In the genomic region with DNA sequence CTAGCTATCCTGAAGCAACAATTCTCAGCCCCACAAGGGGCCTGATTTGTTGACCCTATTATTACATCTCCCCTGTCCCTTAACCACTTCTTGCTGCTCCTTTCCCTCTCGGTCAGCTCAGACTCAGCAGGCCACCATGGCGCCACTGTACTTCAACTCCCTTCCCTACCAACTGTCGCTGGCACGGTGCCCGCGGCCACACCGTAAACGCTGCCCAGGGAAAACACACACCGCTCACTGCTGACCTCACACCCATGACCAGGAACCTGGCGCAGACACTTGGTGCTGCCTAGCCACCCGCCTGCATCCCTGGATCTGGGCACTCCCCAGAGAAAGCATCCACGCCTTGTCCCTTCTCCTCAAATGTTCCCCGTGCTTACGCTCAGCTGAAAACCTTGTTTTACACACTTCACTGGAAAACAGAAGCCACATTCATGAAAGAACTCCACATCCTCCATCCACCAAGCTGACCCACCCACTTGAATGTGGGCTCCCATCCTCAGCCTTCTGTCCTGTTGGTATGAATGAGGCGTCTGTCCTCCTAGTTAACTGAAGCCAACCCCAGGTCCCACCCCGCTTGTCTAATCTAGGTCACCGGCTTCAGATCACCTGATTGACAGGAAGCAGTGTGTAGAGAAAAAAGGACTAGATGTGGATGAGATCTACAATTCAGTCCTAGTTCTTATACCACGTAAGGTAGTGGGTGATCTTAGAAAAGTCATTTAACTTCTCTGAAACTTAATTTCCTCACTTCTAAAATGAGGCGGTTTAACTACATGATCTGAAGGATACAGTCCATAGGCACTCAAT, we compare ENCODE assay signal across 15 cellular contexts. TPM values are rescaled to one million over a fixed set of nuclear protein-coding genes. Genes with fewer than 3 reads are reported as not detected.
DNase-seq lines count a peak whose midpoint lies in the region; ATAC-seq and TF ChIP-seq lines count a peak whose summit lies in the region.
"Had no signal": no experiment of that assay in that cellular context is flagged by ENCODE, and none has a peak within 500 bp of the region (broad histone marks: within the 10 kb centered on the region; RNA-seq: fewer than 3 reads in every experiment).

No MANE protein-coding gene starts in this region.

- H3K4ac ChIP-seq in neuronal stem cell (ENCODE audit: low read length) = peak overlapping the region; percentile 15

- no peak overlapping the region for H4K91ac ChIP-seq in neuronal stem cell (ENCODE audit: low read depth, low read length, poor library complexity)

- intact Hi-C loops in activated CD4-positive, alpha-beta T cell treated with anti-CD3 and anti-CD28 coated beads, Interleukin-2, amount 10 ng/mL, durations not matched to agents 24 days and 14 days (cut with micrococcal nuclease) = no loop called here

- no peak overlapping the region for H3K4me3 Mint-ChIP-seq in activated CD4-positive, alpha-beta T cell treated with anti-CD3 and anti-CD28 coated beads, Interleukin-2, amount 10 ng/mL, durations not matched to agents 24 days and 14 days
- no peak overlapping the region for H3K4me3 Mint-ChIP-seq in GM23338
- H3K4me3 Mint-ChIP-seq: memory B cell had no signal

- H3K27ac Mint-ChIP-seq in activated CD4-positive, alpha-beta T cell treated with anti-CD3 and anti-CD28 coated beads, Interleukin-2, amount 10 ng/mL, durations not matched to agents 24 days and 14 days = peak overlapping the region; percentile 18
- H3K27ac Mint-ChIP-seq in GM23338 = peak overlapping the region; percentile 47
- H3K27ac Mint-ChIP-seq: memory B cell had no signal

- H3K79me2 ChIP-seq in GM23338 (replicated peaks; ENCODE audit: insufficient read depth) = peaks cover 17% of the 10 kb centered on the region

- H3K36me3 Mint-ChIP-seq in activated CD4-positive, alpha-beta T cell treated with anti-CD3 and anti-CD28 coated beads, Interleukin-2, amount 10 ng/mL, durations not matched to agents 24 days and 14 days (ENCODE audit: low read depth) = peaks cover 79% of the 10 kb centered on the region
- H3K36me3 Mint-ChIP-seq in GM23338 (ENCODE audit: low read depth) = peaks cover 89% of the 10 kb centered on the region

- peaks cover 8% of the 10 kb centered on the region for H3K79me1 ChIP-seq in neuronal stem cell (ENCODE audit: low read depth, low read length)

- WGBS in neuronal stem cell (ENCODE audit: extremely low coverage in 2 of 2, insufficient read length in 2 of 2, insufficient replicate concordance in 1 of 2), 2 donors = no CpG with 5 or more reads among the region's 19 CpGs

- H3K4me2 ChIP-seq in GM23338 = no peak overlapping the region
- no peak overlapping the region for H3K4me2 ChIP-seq in neuronal stem cell (ENCODE audit: insufficient read depth, low read length, poor library complexity, severe bottlenecking)

- H3F3A ChIP-seq in GM23338 (replicated peaks; ENCODE audit: low read depth) = peaks cover 7% of the 10 kb centered on the region

- H2BK12ac ChIP-seq in neuronal stem cell (ENCODE audit: low read length) = no peak overlapping the region

- peaks cover 32% of the 10 kb centered on the region for H3K4me1 Mint-ChIP-seq in activated CD4-positive, alpha-beta T cell treated with anti-CD3 and anti-CD28 coated beads, Interleukin-2, amount 10 ng/mL, durations not matched to agents 24 days and 14 days
- peaks cover 63% of the 10 kb centered on the region for H3K4me1 Mint-ChIP-seq in GM23338

- H3K36me3 ChIP-seq in GM23338 (ENCODE audit: insufficient read depth) (peaks cover 40% of the 10 kb centered on the region), neuronal stem cell (replicated peaks in 1 of 2; ENCODE audit: control insufficient read depth in 2 of 2, insufficient read depth in 2 of 2, low read length in 2 of 2) (peaks cover 40 to 93% of the 10 kb centered on the region in 2 donors)

- no peaks in the 10 kb centered on the region for H3K9me2 ChIP-seq in GM23338 (ENCODE audit: insufficient read depth)

- H3K27me3 Mint-ChIP-seq in activated CD4-positive, alpha-beta T cell treated with anti-CD3 and anti-CD28 coated beads, Interleukin-2, amount 10 ng/mL, durations not matched to agents 24 days and 14 days = no peaks in the 10 kb centered on the region
- peaks cover 9% of the 10 kb centered on the region for H3K27me3 Mint-ChIP-seq in GM23338 (ENCODE audit: insufficient read depth, low read depth, poor library complexity)
- H3K27me3 Mint-ChIP-seq: memory B cell had no signal

- no peaks in the 10 kb centered on the region for H4K20me1 ChIP-seq in GM23338 (replicated peaks; ENCODE audit: insufficient read depth)

- H3K27me3 ChIP-seq in GM23338 (ENCODE audit: insufficient read depth) (no peaks in the 10 kb centered on the region), neuronal stem cell (ENCODE audit: control insufficient read depth in 3 of 3, insufficient read depth in 3 of 3, low read depth in 1 of 3, low read length in 3 of 3) (no peaks in the 10 kb centered on the region)
- H3K27me3 ChIP-seq: pancreas, testis had no signal

- no peak overlapping the region for H3K18ac ChIP-seq in neuronal stem cell (ENCODE audit: low read length)

- peaks cover 6% of the 10 kb centered on the region for H3K9me3 Mint-ChIP-seq in activated CD4-positive, alpha-beta T cell treated with anti-CD3 and anti-CD28 coated beads, Interleukin-2, amount 10 ng/mL, durations not matched to agents 24 days and 14 days
- H3K9me3 Mint-ChIP-seq in GM23338 = peaks cover 18% of the 10 kb centered on the region

- H2AFZ ChIP-seq in GM23338 (no peak overlapping the region), neuronal stem cell (ENCODE audit: low read length) (no peak overlapping the region)

- H2BK120ac ChIP-seq in neuronal stem cell (ENCODE audit: low read depth, low read length) = no peak overlapping the region

- DNase-seq in activated CD4-positive, alpha-beta T cell treated with anti-CD3 and anti-CD28 coated beads, Interleukin-2, amount 10 ng/mL, durations not matched to agents 24 days and 14 days = no peak
- DNase-seq in activated CD4-positive, alpha-beta T cell treated with anti-CD3 and anti-CD28 coated beads for 4 hours = no peak
- DNase-seq in GM23338 (ENCODE audit: low spot score) = no peak
- DNase-seq in central memory CD4-positive, alpha-beta T cell = peak; percentile 12
- no peak for DNase-seq in neuronal stem cell (ENCODE audit: low spot score)
- no peak for DNase-seq in middle frontal gyrus (ENCODE audit: extremely low spot score, low spot score)
- DNase-seq: NCI-H1105 treated with DMSO at 0.1 percent for 48 hours, NCI-H524 treated with DMSO at 0.1 percent for 48 hours, pancreas, RPMI8226, testis had no signal

- H2AK5ac ChIP-seq in neuronal stem cell (ENCODE audit: low read depth, low read length) = no peak overlapping the region

- no peak overlapping the region for H3K27ac ChIP-seq in GM23338 (ENCODE audit: low read depth)
- no peak overlapping the region for H3K27ac ChIP-seq in neuronal stem cell (replicated peaks; ENCODE audit: low read length)
- H3K27ac ChIP-seq: pancreas, testis had no signal

- ATAC-seq in GM23338 (no peak), GM21381 (IDR thresholded peaks at IDR 0.05; ENCODE audit: unreplicated experiment) (no peak), HG03442 (IDR thresholded peaks at IDR 0.05; ENCODE audit: unreplicated experiment) (no peak)
- ATAC-seq: pancreas had no signal

- H3K4me1 ChIP-seq in GM23338 (ENCODE audit: insufficient read depth) (peaks cover 38% of the 10 kb centered on the region), neuronal stem cell (ENCODE audit: control insufficient read depth in 2 of 2, insufficient read depth in 1 of 2, low read depth in 1 of 2, low read length in 2 of 2) (peaks cover 0 to 14% of the 10 kb centered on the region in 2 donors)
- H3K4me1 ChIP-seq: pancreas, testis had no signal

- no peak overlapping the region for H3K4me3 ChIP-seq in GM23338
- H3K4me3 ChIP-seq in neuronal stem cell (ENCODE audit: low read length in 2 of 2) = no peak overlapping the region
- H3K4me3 ChIP-seq: HAP-1, pancreas, testis had no signal

- peak overlapping the region; percentile 40 for H3K23ac ChIP-seq in neuronal stem cell (ENCODE audit: low read depth, low read length, poor library complexity)

- peaks cover 12 to 19% of the 10 kb centered on the region in 2 donors for H3K9me3 ChIP-seq in neuronal stem cell (replicated peaks in 1 of 2; ENCODE audit: control insufficient read depth in 2 of 2, insufficient read depth in 1 of 2, low read depth in 1 of 2, low read length in 2 of 2)
- H3K9me3 ChIP-seq: HAP-1, pancreas, testis had no signal

- H2BK5ac ChIP-seq in neuronal stem cell (ENCODE audit: low read length) = no peak overlapping the region

- peak overlapping the region; percentile 57 for H3K14ac ChIP-seq in neuronal stem cell (ENCODE audit: low read length)

- no peak overlapping the region for H4K8ac ChIP-seq in neuronal stem cell (ENCODE audit: low read depth, low read length)

- H2BK15ac ChIP-seq in neuronal stem cell (ENCODE audit: low read length) = no peak overlapping the region

- H3K9ac ChIP-seq in neuronal stem cell (ENCODE audit: low read depth, low read length, poor library complexity) = no peak overlapping the region

- no peak for TF ChIP-seq CTCF in GM23338 (conservative IDR thresholded peaks at IDR 0.05; ENCODE audit: low read depth in 2 of 2)

TF ChIP-seq in GM23338, 12 proteins besides CTCF, POLR2A, EP300 and RAD21 (continues in another document):
- TF ChIP-seq ZNF114 (CRISPR knock-in tag; IDR thresholded peaks at IDR 0.05) (no peak), CREB1 (CRISPR knock-in tag; IDR thresholded peaks at IDR 0.05; ENCODE audit: low read depth) (no peak), EZH2phosphoT487 (IDR thresholded peaks at IDR 0.05; ENCODE audit: unreplicated experiment) (no peak), JUNB (IDR thresholded peaks at IDR 0.05; ENCODE audit: unreplicated experiment) (no peak)

RNA-seq across cellular contexts. Expression of a gene that starts 28.5 kb away (rescaled TPM):
- total RNA-seq in activated CD4-positive, alpha-beta T cell treated with anti-CD3 and anti-CD28 coated beads, Interleukin-2, amount 10 ng/mL, durations not matched to agents 24 days and 14 days = not detected in 2 replicates
- 0.59 and 1.1 TPM in 2 replicates for total RNA-seq in GM23338 (2014; rRNA removed; shearing (Covaris generic))
- polyA plus RNA-seq in GM23338 (2016; fragmentation: Nextera tagmentation; extraction: Ambion mirVana) = 1.4 and 1.5 TPM in 2 replicates
- polyA plus RNA-seq in neuronal stem cell (2013, experiment 1 of 2) = 0.24 TPM
- 0.26 TPM for polyA plus RNA-seq in neuronal stem cell (2013, experiment 2 of 2)

RNA-seq across cellular contexts. Expression of a gene that starts 51.3 kb away (rescaled TPM):
- total RNA-seq in activated CD4-positive, alpha-beta T cell treated with anti-CD3 and anti-CD28 coated beads, Interleukin-2, amount 10 ng/mL, durations not matched to agents 24 days and 14 days = 55.4 and 62.5 TPM in 2 replicates
- total RNA-seq in GM23338 (2014; rRNA removed; shearing (Covaris generic)) = 94.0 and 101 TPM in 2 replicates
- 209 and 239 TPM in 2 replicates for polyA plus RNA-seq in GM23338 (2016; fragmentation: Nextera tagmentation; extraction: Ambion mirVana)
- 104 TPM for polyA plus RNA-seq in neuronal stem cell (2013, experiment 1 of 2)
- polyA plus RNA-seq in neuronal stem cell (2013, experiment 2 of 2) = 103 TPM

RNA-seq across cellular contexts. Expression of a gene that starts 58.6 kb away (rescaled TPM):
- not detected in 2 replicates for total RNA-seq in activated CD4-positive, alpha-beta T cell treated with anti-CD3 and anti-CD28 coated beads, Interleukin-2, amount 10 ng/mL, durations not matched to agents 24 days and 14 days
- total RNA-seq in GM23338 (2014; rRNA removed; shearing (Covaris generic)) = 29.0 and 59.1 TPM in 2 replicates
- 7.1 and 9.1 TPM in 2 replicates for polyA plus RNA-seq in GM23338 (2016; fragmentation: Nextera tagmentation; extraction: Ambion mirVana)
- polyA plus RNA-seq in neuronal stem cell (2013, experiment 1 of 2) = 20.7 TPM
- 20.8 TPM for polyA plus RNA-seq in neuronal stem cell (2013, experiment 2 of 2)

Comparison
In these comparisons a context has a peak if more than half of its experiments do, and no peak if none do; other contexts are left out.
1. RNA of a gene that starts 58.6 kb away (total RNA-seq): 29.0 to 59.1 TPM in GM23338; not detected in activated CD4-positive, alpha-beta T cell treated with anti-CD3 and anti-CD28 coated beads, Interleukin-2, amount 10 ng/mL, durations not matched to agents 24 days and 14 days; every median in the first group is over 10 times any median in the second.